In the genomic region with DNA sequence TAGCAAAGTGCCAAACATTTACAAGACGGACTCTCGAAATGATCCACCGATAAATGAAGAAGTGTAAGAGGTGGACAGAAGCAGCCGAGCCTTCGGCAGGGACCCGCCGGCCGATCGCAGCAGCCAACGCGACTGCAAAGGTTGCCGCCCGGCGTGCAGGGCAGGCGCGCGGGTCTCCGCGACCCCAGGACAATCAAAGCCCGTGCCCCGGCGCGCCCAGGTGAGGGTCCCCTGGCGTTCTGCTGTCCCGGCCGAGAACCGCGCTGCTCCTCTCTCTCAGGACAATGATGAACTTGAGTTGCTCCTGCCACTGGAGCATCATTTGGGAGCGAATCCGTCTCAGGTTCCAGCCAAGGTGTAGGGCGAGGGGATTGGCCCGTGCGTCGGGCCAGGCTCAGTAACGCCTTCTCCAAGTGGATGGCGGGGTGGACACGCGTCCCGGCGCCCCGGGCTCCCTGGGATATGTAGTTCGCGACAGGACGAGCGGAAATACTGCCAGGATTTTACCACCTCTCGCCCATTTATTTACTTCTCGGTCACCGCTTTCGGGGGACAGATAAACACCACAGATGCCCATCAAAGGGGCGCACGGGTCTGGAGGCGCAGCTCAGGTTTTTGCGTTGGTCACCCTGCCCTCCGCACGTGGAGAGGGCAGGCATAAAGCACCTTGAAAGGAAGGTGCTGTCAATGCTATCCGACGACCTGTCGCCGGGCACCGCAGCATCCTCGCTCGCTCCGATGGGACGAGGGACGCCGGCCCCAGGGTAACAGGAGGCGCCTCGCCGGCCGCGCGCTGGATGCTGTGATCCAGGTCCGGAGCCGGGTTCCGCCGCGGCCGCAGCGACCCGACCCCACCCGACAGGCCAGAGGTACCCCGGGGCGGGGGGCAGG, we compare ENCODE assay signal across 9 cellular contexts. TPM values are rescaled to one million over a fixed set of nuclear protein-coding genes. Genes with fewer than 3 reads are reported as not detected.
DNase-seq lines count a peak whose midpoint lies in the region; ATAC-seq and TF ChIP-seq lines count a peak whose summit lies in the region.
"Had no signal": no experiment of that assay in that cellular context is flagged by ENCODE, and none has a peak within 500 bp of the region (broad histone marks: within the 10 kb centered on the region; RNA-seq: fewer than 3 reads in every experiment).

A gene with protein sequence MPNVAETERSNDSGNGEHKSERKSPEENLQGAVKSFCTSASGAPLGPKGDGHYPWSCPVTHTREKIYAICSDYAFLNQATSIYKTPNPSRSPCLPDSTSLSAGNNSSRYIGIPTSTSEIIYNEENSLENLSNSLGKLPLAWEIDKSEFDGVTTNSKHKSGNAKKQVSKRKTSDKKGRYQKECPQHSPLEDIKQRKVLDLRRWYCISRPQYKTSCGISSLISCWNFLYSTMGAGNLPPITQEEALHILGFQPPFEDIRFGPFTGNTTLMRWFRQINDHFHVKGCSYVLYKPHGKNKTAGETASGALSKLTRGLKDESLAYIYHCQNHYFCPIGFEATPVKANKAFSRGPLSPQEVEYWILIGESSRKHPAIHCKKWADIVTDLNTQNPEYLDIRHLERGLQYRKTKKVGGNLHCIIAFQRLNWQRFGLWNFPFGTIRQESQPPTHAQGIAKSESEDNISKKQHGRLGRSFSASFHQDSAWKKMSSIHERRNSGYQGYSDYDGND (plus strand): TSS at position 467 of the 891 bp plus-strand sequence. CDS start 8,149 bp downstream, outside the sequence.
Gene POGLUT2 (minus strand): TSS at position 324 of the 891 bp plus-strand sequence. CDS start 306 bp downstream, at position 18.

- ATAC-seq in GM19025 (IDR thresholded peaks at IDR 0.05; ENCODE audit: low read depth, unreplicated experiment) (peak; percentile 72), HG03196 (IDR thresholded peaks at IDR 0.05; ENCODE audit: unreplicated experiment) (peak; percentile 88)

- DNase-seq in AG09319 (ENCODE audit: extremely low read depth, low read depth), result peak; percentile 74
- DNase-seq in NCI-H345 treated with DMSO at 0.1 percent for 48 hours (lab: John Stamatoyannopoulos, UW; ENCODE audit: unreplicated experiment), result peak; percentile 83
- peak; percentile 26 for DNase-seq in activated CD4-positive, alpha-beta T cell treated with anti-CD3 and anti-CD28 coated beads for 1 hour
- peak; percentile 95 for DNase-seq in cerebellum (ENCODE audit: low spot score)
- DNase-seq in islet precursor cell, result peak; percentile 98
- DNase-seq in stimulated activated CD4-positive, alpha-beta T cell treated with anti-CD3 and anti-CD28 coated beads, Interleukin-12 subunit alpha, Interleukin-12 subunit beta, amount 100 ng/mL, for 24 hours (ENCODE audit: low read depth in 2 of 2), result peak; percentile 69 to 79

- TF ChIP-seq CTCF in AG09319 (IDR thresholded peaks at IDR 0.05; ENCODE audit: low read depth, low read length), result no peak

RNA-seq across cellular contexts. Expression of the first gene that starts in this region (rescaled TPM):
- 66.5 TPM for total RNA-seq in cerebellum

RNA-seq across cellular contexts. Expression of gene POGLUT2, which starts in this region (rescaled TPM):
- total RNA-seq in cerebellum, result 13.4 TPM
- total RNA-seq: SK-MEL-5 had no signal

Comparison
In these comparisons a context has a peak if more than half of its experiments do, and no peak if none do; other contexts are left out.
1. Peak in every context shown above with its lines: DNase-seq and ATAC-seq.
2. DNase-seq: peak in every context shown above with its lines; median percentile 98 in islet precursor cell; 95 in cerebellum; 83 in NCI-H345 treated with DMSO at 0.1 percent for 48 hours; 74 in AG09319; 74 in stimulated activated CD4-positive, alpha-beta T cell treated with anti-CD3 and anti-CD28 coated beads, Interleukin-12 subunit alpha, Interleukin-12 subunit beta, amount 100 ng/mL, for 24 hours; 26 in activated CD4-positive, alpha-beta T cell treated with anti-CD3 and anti-CD28 coated beads for 1 hour.